In the genomic region with DNA sequence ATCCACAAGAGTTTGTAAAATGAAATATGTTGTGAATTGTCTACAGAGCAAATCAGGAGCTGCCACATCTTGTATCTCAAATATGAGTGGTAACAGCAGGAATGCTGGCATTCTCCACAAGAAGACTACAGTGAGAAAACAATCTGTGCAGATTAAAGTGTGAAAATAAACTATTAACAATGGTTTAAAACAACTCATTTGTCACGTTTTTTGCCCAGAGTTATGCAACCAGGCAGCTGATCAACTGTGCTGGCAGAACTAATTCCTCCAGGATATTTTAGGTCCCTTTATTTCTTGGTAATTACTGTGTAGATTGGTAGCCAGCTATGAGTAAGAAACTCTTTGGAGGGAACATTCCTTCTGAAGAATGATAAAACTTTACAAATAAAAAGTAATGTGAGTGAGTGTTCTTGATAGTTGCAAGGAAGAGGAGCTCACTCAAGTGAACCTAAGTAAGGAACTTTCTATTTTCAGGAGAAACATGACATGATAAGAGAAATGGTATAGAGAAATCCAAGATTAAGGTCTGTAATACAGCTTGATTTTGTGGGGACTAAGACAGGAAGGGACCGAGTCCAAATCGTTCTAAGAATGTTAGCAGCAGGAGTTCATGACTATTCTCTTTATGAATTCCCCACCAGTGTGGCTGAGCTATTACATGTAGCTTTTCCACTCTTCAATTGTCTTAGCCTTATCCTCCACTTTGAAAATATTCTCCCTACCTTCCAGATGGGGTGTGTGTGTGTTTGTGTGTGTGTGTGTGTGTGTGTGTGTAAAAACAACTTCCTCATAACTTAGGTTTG, we compare ENCODE assay signal across 22 cellular contexts.
DNase-seq lines count a peak whose midpoint lies in the region; ATAC-seq, FAIRE-seq and TF ChIP-seq lines count a peak whose summit lies in the region.
"Had no signal": no experiment of that assay in that cellular context is flagged by ENCODE, and none has a peak within 500 bp of the region (broad histone marks: within the 10 kb centered on the region; RNA-seq: fewer than 3 reads in every experiment).

No MANE protein-coding gene starts in this region.

- H2AK5ac ChIP-seq in H1 (ENCODE audit: low read depth, low read length), result no peak overlapping the region

- TF ChIP-seq CTCF in right atrium auricular region (IDR thresholded peaks at IDR 0.05) (no peak), H1 (IDR thresholded peaks at IDR 0.05; ENCODE audit: control extremely low read depth in 1 of 3, insufficient read depth in 1 of 3, low read depth in 1 of 3, low read length in 3 of 3) (no peak), neural progenitor cell (IDR thresholded peaks at IDR 0.05) (no peak)

- no peak overlapping the region for H2BK120ac ChIP-seq in H1 (replicated peaks; ENCODE audit: low read depth, low read length)

- FAIRE-seq in H1 (lab: Jason Lieb, UNC), result no peak

- H2BK20ac ChIP-seq in H1 (ENCODE audit: low read length), result no peak overlapping the region

- no peak overlapping the region for H2BK12ac ChIP-seq in H1 (ENCODE audit: low read depth, low read length)

- no peak overlapping the region for H2BK5ac ChIP-seq in H1 (ENCODE audit: low read depth, low read length)

- no peak for TF ChIP-seq RAD21 in H1 (IDR thresholded peaks at IDR 0.05 in 1 of 2, conservative IDR thresholded peaks at IDR 0.05 in 1 of 2; ENCODE audit: low read depth in 2 of 2, low read length in 2 of 2)

- no peak overlapping the region for H4K91ac ChIP-seq in H1 (replicated peaks; ENCODE audit: insufficient read length, low read length)

- H3K36me3 ChIP-seq in right atrium auricular region (no peaks in the 10 kb centered on the region), H1 (ENCODE audit: control insufficient read depth in 2 of 4, insufficient read depth in 4 of 4, low read length in 3 of 4) (no peaks in the 10 kb centered on the region), neural progenitor cell (no peaks in the 10 kb centered on the region)
- H3K36me3 ChIP-seq: prostate gland, tibial nerve had no signal

- H3K4ac ChIP-seq in H1 (replicated peaks; ENCODE audit: insufficient read length, low read depth, low read length), result no peak overlapping the region

- H3K4me1 ChIP-seq in right atrium auricular region, result no peaks in the 10 kb centered on the region
- no peaks in the 10 kb centered on the region for H3K4me1 ChIP-seq in H1 (replicated peaks in 1 of 4; ENCODE audit: control insufficient read depth in 3 of 4, insufficient read depth in 4 of 4, low read length in 3 of 4)
- H3K4me1 ChIP-seq in neural progenitor cell, result no peaks in the 10 kb centered on the region
- H3K4me1 ChIP-seq: prostate gland, tibial nerve had no signal

- H3K56ac ChIP-seq in H1 (replicated peaks; ENCODE audit: insufficient read length, low read depth, low read length), result no peak overlapping the region

- H3K36me3 Mint-ChIP-seq in neural progenitor cell, result no peaks in the 10 kb centered on the region
- H3K36me3 Mint-ChIP-seq: activated naive CD8-positive, alpha-beta T cell treated with anti-CD3 and anti-CD28 coated beads for 36 hours had no signal

- H3K23me2 ChIP-seq in H1 (ENCODE audit: low read depth, low read length), result no peaks in the 10 kb centered on the region

- no peak overlapping the region for H3K4me3 Mint-ChIP-seq in neural progenitor cell
- H3K4me3 Mint-ChIP-seq: activated B cell treated with CpG ODN at 0.5 μM for 24 hours; activated naive CD8-positive, alpha-beta T cell treated with anti-CD3 and anti-CD28 coated beads for 36 hours; neural crest cell had no signal

- no peak overlapping the region for H3K27ac ChIP-seq in right atrium auricular region
- H3K27ac ChIP-seq in H1 (ENCODE audit: low read depth, low read length), result no peak overlapping the region
- H3K27ac ChIP-seq in neural progenitor cell, result no peak overlapping the region
- H3K27ac ChIP-seq: prostate gland, tibial nerve had no signal

- H3F3A ChIP-seq in neural progenitor cell (ENCODE audit: low read depth), result no peaks in the 10 kb centered on the region

- no peaks in the 10 kb centered on the region for H3K27me3 ChIP-seq in right atrium auricular region
- no peaks in the 10 kb centered on the region for H3K27me3 ChIP-seq in H1 (replicated peaks in 1 of 4; ENCODE audit: control insufficient read depth in 3 of 4, extremely low read depth in 1 of 4, insufficient read depth in 3 of 4, low read length in 3 of 4)
- H3K27me3 ChIP-seq in neural progenitor cell, result no peaks in the 10 kb centered on the region
- H3K27me3 ChIP-seq: tibial nerve had no signal

- no peak overlapping the region for H3K27ac Mint-ChIP-seq in neural progenitor cell
- H3K27ac Mint-ChIP-seq: activated B cell treated with CpG ODN at 0.5 μM for 24 hours; activated naive CD8-positive, alpha-beta T cell treated with anti-CD3 and anti-CD28 coated beads for 36 hours; activated T-helper 2 cell treated with anti-CD3 and anti-CD28 coated beads, Interferon-gamma antibody, Interleukin-2, Interleukin-4, amounts not matched to agents 10 μg/mL and 5 μg/mL and 100 μg/mL, durations not matched to agents 14 hours and 24 hours and 36 hours had no signal

- intact Hi-C loops in left cardiac atrium (cut with DNase I), result no loop called here

- POLR2A ChIA-PET in H1 (lab: Charles Lee; ENCODE audit: partially characterized antibody), result no interaction called here

- H3K9ac ChIP-seq in H1 (replicated peaks in 1 of 4; ENCODE audit: extremely low read depth in 1 of 4, low read depth in 3 of 4, low read length in 3 of 4), result no peak overlapping the region
- no peak overlapping the region for H3K9ac ChIP-seq in neural progenitor cell

- DNase-seq in left cardiac atrium, result no peak
- no peak for DNase-seq in right atrium auricular region (ENCODE audit: low spot score)
- no peak for DNase-seq in H1 (ENCODE audit: low read depth in 1 of 2, low spot score in 2 of 2)
- DNase-seq in neural progenitor cell (ENCODE audit: low spot score), result no peak
- DNase-seq in HuH-7 (ENCODE audit: low spot score), result no peak
- no peak for DNase-seq in T-helper 1 cell
- no peak for DNase-seq in NCI-H1105 treated with DMSO at 0.1 percent for 48 hours (lab: John Stamatoyannopoulos, UW)
- no peak for DNase-seq in MV-4-11 (lab: John Stamatoyannopoulos, UW)
- DNase-seq: activated B cell treated with CpG ODN at 0.5 μM for 24 hours; activated CD4-positive, alpha-beta T cell treated with anti-CD3 and anti-CD28 coated beads, Interleukin-2, amount 50 U/mL, for 4 hours; activated CD8-positive, alpha-beta memory T cell treated with anti-CD3 and anti-CD28 coated beads, Interleukin-2, amount 50 U/mL, for 48 hours; activated naive CD8-positive, alpha-beta T cell treated with anti-CD3 and anti-CD28 coated beads for 36 hours; mucosa of descending colon; NCI-H187; NCI-H2227 treated with DMSO at 0.1 percent for 48 hours; NCI-H774; stimulated activated CD4-positive, alpha-beta T cell treated with anti-CD3 and anti-CD28 coated beads, Interleukin-4, amount 100 ng/mL, for 24 hours; stimulated activated naive CD8-positive, alpha-beta T cell treated with anti-CD3 and anti-CD28 coated beads, Interleukin-15, Interleukin-2, amounts not matched to agents 100 U/mL and 50 U/mL, for 24 hours had no signal

- H2AFZ ChIP-seq in H1 (ENCODE audit: low read length), result 0 out of 2 replicates have a peak overlapping the region, but pooled peaks have one; percentile 29
- peak overlapping the region; percentile 37 for H2AFZ ChIP-seq in neural progenitor cell (replicated peaks)

- no peaks in the 10 kb centered on the region for H3K79me1 ChIP-seq in H1 (ENCODE audit: low read depth, low read length)

- no peak overlapping the region for H3K23ac ChIP-seq in H1 (ENCODE audit: insufficient read length)

- peak; percentile 41 to 45 for ATAC-seq in left cardiac atrium
- ATAC-seq: mucosa of descending colon; stimulated activated naive CD8-positive, alpha-beta T cell treated with anti-CD3 and anti-CD28 coated beads, Interleukin-15, Interleukin-2, amounts not matched to agents 100 U/mL and 50 U/mL, for 24 hours had no signal

- H4K20me1 ChIP-seq in H1 (replicated peaks in 1 of 2; ENCODE audit: control insufficient read depth in 1 of 2, insufficient read depth in 2 of 2, low read length in 2 of 2) (no peaks in the 10 kb centered on the region), neural progenitor cell (ENCODE audit: low read depth) (no peaks in the 10 kb centered on the region)

- CTCF ChIA-PET in H1 (lab: Charles Lee; ENCODE audit: partially characterized antibody), result interaction anchor here (0.8 kb wide), 1 partner anchor 9 kb away, joined by 3 read pairs; no protein-coding TSS in a partner anchor

- H4K8ac ChIP-seq in H1 (ENCODE audit: extremely low read depth, insufficient read depth, low read length), result no peak overlapping the region

- H2BK15ac ChIP-seq in H1 (ENCODE audit: low read length), result no peak overlapping the region

- no peaks in the 10 kb centered on the region for H3K79me2 ChIP-seq in H1 (ENCODE audit: control insufficient read depth in 1 of 2, insufficient read depth in 2 of 2, low read length in 2 of 2)
- no peaks in the 10 kb centered on the region for H3K79me2 ChIP-seq in neural progenitor cell (ENCODE audit: low read depth)

- H3K4me2 ChIP-seq in H1 (ENCODE audit: insufficient read depth in 1 of 2, low read depth in 2 of 2, low read length in 2 of 2), result no peak overlapping the region
- no peak overlapping the region for H3K4me2 ChIP-seq in neural progenitor cell

- TF ChIP-seq POLR2A in H1 (IDR thresholded peaks at IDR 0.05; ENCODE audit: control extremely low read depth in 1 of 2, low read depth in 2 of 2, low read length in 2 of 2), result no peak

- H3K14ac ChIP-seq in H1 (ENCODE audit: insufficient read length), result no peak overlapping the region

- TF ChIP-seq EP300 in H1 (IDR thresholded peaks at IDR 0.05; ENCODE audit: borderline replicate concordance in 1 of 2, low read depth in 2 of 2, low read length in 2 of 2), result no peak

- H3K9me3 Mint-ChIP-seq in neural progenitor cell, result no peaks in the 10 kb centered on the region
- H3K9me3 Mint-ChIP-seq: neural crest cell had no signal

- no peak overlapping the region for H3K4me3 ChIP-seq in right atrium auricular region
- H3K4me3 ChIP-seq in H1 (ENCODE audit: extremely low read depth in 1 of 4, insufficient read depth in 2 of 4, low read depth in 3 of 4, low read length in 4 of 4), result no peak overlapping the region
- no peak overlapping the region for H3K4me3 ChIP-seq in neural progenitor cell
- H3K4me3 ChIP-seq: mucosa of descending colon, prostate gland, tibial nerve had no signal

- no peak overlapping the region for H4K5ac ChIP-seq in H1 (ENCODE audit: insufficient read length, low read depth, low read length)

- WGBS in H1 (ENCODE audit: extremely low coverage in 1 of 2, insufficient coverage in 1 of 2, insufficient read length in 1 of 2, insufficient replicate concordance in 2 of 2, low coverage in 1 of 2, low lambda C conversion rate in 2 of 2, missing lambda C conversion rate in 1 of 2), 2 experiments, result 77% methylated on average over 3 of the region's 3 CpGs; no CpG with 5 or more reads in 1 of the 2 experiments

- H3K9me3 ChIP-seq in right atrium auricular region (no peaks in the 10 kb centered on the region), H1 (ENCODE audit: insufficient read depth in 2 of 2, low read depth in 1 of 2, low read length in 1 of 2) (no peaks in the 10 kb centered on the region), neural progenitor cell (ENCODE audit: low read depth) (no peaks in the 10 kb centered on the region)
- H3K9me3 ChIP-seq: mucosa of descending colon, prostate gland, tibial nerve had no signal

- no peaks in the 10 kb centered on the region for H3K27me3 Mint-ChIP-seq in neural progenitor cell (ENCODE audit: insufficient read depth, low read depth)
- H3K27me3 Mint-ChIP-seq: activated B cell treated with CpG ODN at 0.5 μM for 24 hours; activated naive CD8-positive, alpha-beta T cell treated with anti-CD3 and anti-CD28 coated beads for 36 hours had no signal

- H3K4me1 Mint-ChIP-seq in neural progenitor cell, result peaks cover 17% of the 10 kb centered on the region
- H3K4me1 Mint-ChIP-seq: activated B cell treated with CpG ODN at 0.5 μM for 24 hours; activated naive CD8-positive, alpha-beta T cell treated with anti-CD3 and anti-CD28 coated beads for 36 hours; neural crest cell had no signal

- no peak overlapping the region for H3K18ac ChIP-seq in H1 (ENCODE audit: extremely low read depth, low read length)
